8 cellular contexts compared by ENCODE assay signal in the genomic region with DNA sequence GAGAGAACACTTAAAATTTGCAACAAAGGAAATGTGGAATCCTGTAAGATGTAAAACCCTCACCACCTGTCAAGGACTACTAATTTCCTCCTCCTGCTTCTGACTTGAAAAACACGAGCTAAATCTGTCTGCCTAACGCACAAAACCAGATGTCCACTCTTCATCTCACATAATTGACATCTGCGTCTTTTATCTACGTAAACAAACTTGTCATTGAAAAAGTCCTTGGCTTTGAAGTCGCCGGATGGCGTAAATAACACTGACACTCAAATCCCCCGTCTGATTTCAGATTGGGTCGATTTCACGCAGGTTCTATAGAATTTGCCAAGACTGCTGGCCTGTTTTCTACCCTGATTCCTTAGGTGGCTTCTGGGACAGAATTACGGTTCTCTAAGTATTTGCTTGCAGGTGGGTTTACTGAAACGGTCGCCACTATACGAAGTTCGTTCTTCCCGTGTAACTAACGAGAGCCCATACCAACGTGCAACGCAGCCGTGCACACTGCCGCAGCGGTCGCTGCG. TPM values are rescaled to one million over a fixed set of nuclear protein-coding genes. Genes with fewer than 3 reads are reported as not detected.
DNase-seq lines count a peak whose midpoint lies in the region; ATAC-seq and TF ChIP-seq lines count a peak whose summit lies in the region.

No MANE protein-coding gene starts in this region.

- intact Hi-C loops in ovary (cut with DNase I) = loop anchor here in 1 of 4 donors (10.0 kb wide), 1 partner anchor 189 kb away; a partner anchor contains a TSS

- TF ChIP-seq POLR2A in GM18505 (IDR thresholded peaks at IDR 0.05; ENCODE audit: borderline replicate concordance, extremely low read depth, insufficient read depth, insufficient read length) = no peak
- TF ChIP-seq POLR2A in ovary (IDR thresholded peaks at IDR 0.05) = no peak

- peak overlapping the region; percentile 81 for H3K4me3 ChIP-seq in ovary

- peak; percentile 35 for DNase-seq in fibroblast of peridontal ligament (ENCODE audit: extremely low read depth)
- DNase-seq in ovary = peak in 1 of 5 donors; percentile 23
- DNase-seq in stimulated activated CD4-positive, alpha-beta T cell treated with anti-CD3 and anti-CD28 coated beads, Interleukin-12 subunit alpha, Interleukin-12 subunit beta, amount 100 ng/mL, for 4 hours = no peak

- no peaks in the 10 kb centered on the region for H3K27me3 ChIP-seq in ovary

- no peaks in the 10 kb centered on the region for H3K36me3 ChIP-seq in ovary

- WGBS in ovary, 3 donors = 0 to 1% (median 1%) methylated on average over 24 of the region's 24 CpGs

- no peak for TF ChIP-seq EP300 in ovary (IDR thresholded peaks at IDR 0.05)

- TF ChIP-seq CTCF in 22Rv1 (IDR thresholded peaks at IDR 0.05) (no peak), ovary (IDR thresholded peaks at IDR 0.05) (no peak)

- H3K9me3 ChIP-seq in ovary = no peaks in the 10 kb centered on the region

- H3K27ac ChIP-seq in 22Rv1 (peak overlapping the region; percentile 95), ovary (peak overlapping the region; percentile 84 to 99)

- peaks cover 5% of the 10 kb centered on the region for H3K4me1 ChIP-seq in ovary (ENCODE audit: insufficient read depth)

- ATAC-seq in GM18505 (IDR thresholded peaks at IDR 0.05; ENCODE audit: unreplicated experiment) = peak; percentile 1
- peak; percentile 6 for ATAC-seq in HG03196 (IDR thresholded peaks at IDR 0.05; ENCODE audit: unreplicated experiment)
- peak; percentile 6 for ATAC-seq in SK-N-SH treated with all-trans-retinoic acid at 6 μM for 48 hours
- ATAC-seq in HG03159 (IDR thresholded peaks at IDR 0.05; ENCODE audit: unreplicated experiment) = no peak

TF ChIP-seq in SK-N-SH treated with all-trans-retinoic acid at 6 μM for 48 hours, 23 proteins besides CTCF, POLR2A, EP300 and RAD21:
- TF ChIP-seq TCF4 (CRISPR knock-in tag; IDR thresholded peaks at IDR 0.05; ENCODE audit: borderline replicate concordance) = peak; percentile 80; the same call in 1 of the 2 replicates
- TF ChIP-seq ZFP3 (CRISPR knock-in tag; IDR thresholded peaks at IDR 0.05) = no peak
- TF ChIP-seq SNAI2 (CRISPR knock-in tag; IDR thresholded peaks at IDR 0.05) = no peak
- no peak for TF ChIP-seq ZFP30 (CRISPR knock-in tag; IDR thresholded peaks at IDR 0.05)
- TF ChIP-seq OSR1 (CRISPR knock-in tag; IDR thresholded peaks at IDR 0.05) = no peak
- TF ChIP-seq ZNF70 (CRISPR knock-in tag; IDR thresholded peaks at IDR 0.05) = peak; percentile 96
- peak; percentile 83 for TF ChIP-seq ZC3H10 (CRISPR knock-in tag; IDR thresholded peaks at IDR 0.05)
- peak; percentile 80; the same call in 1 of the 2 replicates for TF ChIP-seq TOX (CRISPR knock-in tag; IDR thresholded peaks at IDR 0.05; ENCODE audit: borderline replicate concordance)
- TF ChIP-seq, protein P1, sequence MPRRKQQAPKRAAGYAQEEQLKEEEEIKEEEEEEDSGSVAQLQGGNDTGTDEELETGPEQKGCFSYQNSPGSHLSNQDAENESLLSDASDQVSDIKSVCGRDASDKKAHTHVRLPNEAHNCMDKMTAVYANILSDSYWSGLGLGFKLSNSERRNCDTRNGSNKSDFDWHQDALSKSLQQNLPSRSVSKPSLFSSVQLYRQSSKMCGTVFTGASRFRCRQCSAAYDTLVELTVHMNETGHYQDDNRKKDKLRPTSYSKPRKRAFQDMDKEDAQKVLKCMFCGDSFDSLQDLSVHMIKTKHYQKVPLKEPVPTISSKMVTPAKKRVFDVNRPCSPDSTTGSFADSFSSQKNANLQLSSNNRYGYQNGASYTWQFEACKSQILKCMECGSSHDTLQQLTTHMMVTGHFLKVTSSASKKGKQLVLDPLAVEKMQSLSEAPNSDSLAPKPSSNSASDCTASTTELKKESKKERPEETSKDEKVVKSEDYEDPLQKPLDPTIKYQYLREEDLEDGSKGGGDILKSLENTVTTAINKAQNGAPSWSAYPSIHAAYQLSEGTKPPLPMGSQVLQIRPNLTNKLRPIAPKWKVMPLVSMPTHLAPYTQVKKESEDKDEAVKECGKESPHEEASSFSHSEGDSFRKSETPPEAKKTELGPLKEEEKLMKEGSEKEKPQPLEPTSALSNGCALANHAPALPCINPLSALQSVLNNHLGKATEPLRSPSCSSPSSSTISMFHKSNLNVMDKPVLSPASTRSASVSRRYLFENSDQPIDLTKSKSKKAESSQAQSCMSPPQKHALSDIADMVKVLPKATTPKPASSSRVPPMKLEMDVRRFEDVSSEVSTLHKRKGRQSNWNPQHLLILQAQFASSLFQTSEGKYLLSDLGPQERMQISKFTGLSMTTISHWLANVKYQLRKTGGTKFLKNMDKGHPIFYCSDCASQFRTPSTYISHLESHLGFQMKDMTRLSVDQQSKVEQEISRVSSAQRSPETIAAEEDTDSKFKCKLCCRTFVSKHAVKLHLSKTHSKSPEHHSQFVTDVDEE (CRISPR knock-in tag; IDR thresholded peaks at IDR 0.05) = peak; percentile 64; the same call in 1 of the 2 replicates

RNA-seq across cellular contexts. Expression of a gene that starts 0.5 kb away (rescaled TPM):
- 10 to 100 TPM; 18.7 to 36.2 (median 25.5) TPM for total RNA-seq in ovary
- 10 to 100 TPM; 19.4 to 25.8 TPM for polyA plus RNA-seq in ovary

RNA-seq across cellular contexts. Expression of a gene that starts 15.2 kb away (rescaled TPM):
- 100 to 1,000 TPM in 1 of 7 donors, 10 to 100 TPM in 6; 57.8 to 110 (median 69.5) TPM for total RNA-seq in ovary
- 100 to 1,000 TPM in 1 of 2 donors, 10 to 100 TPM in 1; 67.2 to 128 TPM for polyA plus RNA-seq in ovary

RNA-seq across cellular contexts. Expression of a gene that starts 15.7 kb away (rescaled TPM):
- total RNA-seq in ovary = 100 to 1,000 TPM; 146 to 289 (median 192) TPM
- 100 to 1,000 TPM; 153 to 343 TPM for polyA plus RNA-seq in ovary
